8 cellular contexts compared by ENCODE assay signal in genomic region chr4:110195561-110196205, GRCh38. TPM values are rescaled to one million over a fixed set of nuclear protein-coding genes. Genes with fewer than 3 reads are reported as not detected.
DNase-seq lines count a peak whose midpoint lies in the region; ATAC-seq and TF ChIP-seq lines count a peak whose summit lies in the region.

No MANE protein-coding gene starts in this region.

- H3K27me3 ChIP-seq in psoas muscle (ENCODE audit: insufficient read depth in 3 of 3, low read length in 2 of 3) = no peaks in the 10 kb centered on the region

- WGBS in psoas muscle, 3 donors = 23 to 30% (median 26%) methylated on average over 11 of the region's 11 CpGs

- H3K27me3 Mint-ChIP-seq in CD14-positive monocyte (ENCODE audit: low read depth in 3 of 3) (peaks cover 33 to 44% (median 40%) of the 10 kb centered on the region in 3 donors), activated B cell treated with CpG ODN at 0.5 μM for 24 hours (no peaks in the 10 kb centered on the region)

- H3K36me3 ChIP-seq in psoas muscle (ENCODE audit: insufficient read depth in 1 of 2, low read depth in 1 of 2) = no peaks in the 10 kb centered on the region

- H3K9me3 Mint-ChIP-seq in CD14-positive monocyte (peaks cover 0 to 3% (median 0%) of the 10 kb centered on the region in 7 donors), activated B cell treated with CpG ODN at 0.5 μM for 24 hours (no peaks in the 10 kb centered on the region)

- no peaks in the 10 kb centered on the region for H3K9me3 ChIP-seq in psoas muscle

- H3K4me3 Mint-ChIP-seq in CD14-positive monocyte (peak overlapping the region; percentile 97), activated B cell treated with CpG ODN at 0.5 μM for 24 hours (peak overlapping the region; percentile 93)

- TF ChIP-seq CTCF in CD14-positive monocyte (IDR thresholded peaks at IDR 0.05) = no peak
- no peak for TF ChIP-seq CTCF in activated B cell treated with CpG ODN at 0.5 μM for 24 hours (IDR thresholded peaks at IDR 0.05)
- TF ChIP-seq CTCF in psoas muscle (IDR thresholded peaks at IDR 0.05) = no peak

- H3K4me1 Mint-ChIP-seq in CD14-positive monocyte = peaks cover 32% of the 10 kb centered on the region
- peaks cover 26% of the 10 kb centered on the region for H3K4me1 Mint-ChIP-seq in activated B cell treated with CpG ODN at 0.5 μM for 24 hours

- H3K36me3 Mint-ChIP-seq in CD14-positive monocyte (no peaks in the 10 kb centered on the region), activated B cell treated with CpG ODN at 0.5 μM for 24 hours (ENCODE audit: low read depth) (peaks cover 13% of the 10 kb centered on the region)

- no peaks in the 10 kb centered on the region for H3K4me1 ChIP-seq in psoas muscle

- CTCF ChIA-PET in activated B cell treated with CpG ODN at 0.5 μM for 24 hours (lab: Charles Lee) = no interaction called here

- H3K4me3 ChIP-seq in psoas muscle = peak overlapping the region; percentile 95

- intact Hi-C loops in CD14-positive monocyte (cut with micrococcal nuclease) = loop anchor here in 1 of 2 donors (10.0 kb wide), 1 partner anchor 141 kb away; no protein-coding TSS in a partner anchor
- intact Hi-C loops in activated B cell treated with CpG ODN at 0.5 μM for 24 hours (cut with micrococcal nuclease) = loop anchor here (1.0 to 10.0 kb wide), 7 partner anchors 203 to 1952 kb away; partner anchors contain the start of genes FAM241A, GAR1, MCUB and PLA2G12A
- intact Hi-C loops in psoas muscle (cut with DNase I) = no loop called here

- DNase-seq in CD14-positive monocyte (ENCODE audit: low spot score) (no peak), activated B cell treated with CpG ODN at 0.5 μM for 24 hours (no peak), foreskin melanocyte (peak; percentile 11), psoas muscle (no peak), OCI-M2 (lab: John Stamatoyannopoulos, UW; ENCODE audit: unreplicated experiment) (no peak)

- H3K27ac Mint-ChIP-seq in CD14-positive monocyte (peak overlapping the region in 3 of 7 donors; percentile 40 to 58 (median 43)), activated B cell treated with CpG ODN at 0.5 μM for 24 hours (peak overlapping the region; percentile 85)

- ATAC-seq in GM19023 (IDR thresholded peaks at IDR 0.05; ENCODE audit: unreplicated experiment) (peak; percentile 1), HG03442 (IDR thresholded peaks at IDR 0.05; ENCODE audit: unreplicated experiment) (peak; percentile 2), activated B cell treated with CpG ODN at 0.5 μM for 24 hours (ENCODE audit: low read depth) (no peak), psoas muscle (no peak), HG02759 (IDR thresholded peaks at IDR 0.05; ENCODE audit: unreplicated experiment) (no peak)

- H3K27ac ChIP-seq in psoas muscle = peak overlapping the region; percentile 74

- POLR2A ChIA-PET in activated B cell treated with CpG ODN at 0.5 μM for 24 hours (lab: Charles Lee) = no interaction called here

RNA-seq across cellular contexts. Expression of gene ELOVL6, which starts 2.7 kb away (rescaled TPM):
- polyA plus RNA-seq in CD14-positive monocyte (under 1 TPM in 1 of 2 donors, not detected in 1; 0.11 TPM), psoas muscle (1 to 10 TPM in 1 of 3 donors, under 1 TPM in 2; 0.35 to 2.5 (median 0.84) TPM)
- total RNA-seq in activated B cell treated with CpG ODN at 0.5 μM for 24 hours (1.3 and 2.1 TPM in 2 replicates), psoas muscle (1 to 10 TPM in 2 of 4 donors, under 1 TPM in 2; 0.65 to 4.5 (median 1.0) TPM)

Comparison
In these comparisons a context has a peak if more than half of its experiments do, and no peak if none do; other contexts are left out.
1. ATAC-seq: peak in GM19023 (single experiment) and HG03442 (single experiment); none in activated B cell treated with CpG ODN at 0.5 μM for 24 hours (single experiment), psoas muscle (0 of 4) and HG02759 (single experiment).